Comparison of ENCODE assay signal across 8 cellular contexts in the genomic region with DNA sequence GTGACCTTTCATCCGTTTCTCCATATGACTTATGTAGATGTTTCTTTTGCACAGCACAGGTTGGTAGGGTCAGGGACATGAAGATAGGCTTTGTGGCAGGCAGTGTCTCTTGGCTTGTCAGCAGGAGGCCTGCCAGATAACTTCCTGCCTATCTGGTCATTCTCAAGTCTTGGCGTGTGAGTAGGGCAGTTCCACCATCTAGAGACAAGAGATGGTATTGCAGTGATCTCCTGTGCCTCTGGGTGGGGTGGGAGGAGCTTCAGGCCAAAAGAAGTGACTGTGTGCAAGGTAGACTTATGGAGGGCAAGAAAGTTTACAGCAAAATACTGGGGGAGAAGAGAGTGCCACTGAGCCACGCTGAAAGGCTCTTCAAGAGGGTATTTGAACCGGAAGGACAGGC. TPM values are rescaled to one million over a fixed set of nuclear protein-coding genes. Genes with fewer than 3 reads are reported as not detected.
DNase-seq lines count a peak whose midpoint lies in the region; ATAC-seq and TF ChIP-seq lines count a peak whose summit lies in the region.

No MANE protein-coding gene starts in this region.

- no peaks in the 10 kb centered on the region for H3K79me2 ChIP-seq in GM23338 (replicated peaks; ENCODE audit: insufficient read depth)

- H3K27me3 Mint-ChIP-seq in GM23338 (ENCODE audit: insufficient read depth, low read depth, poor library complexity) = peaks cover 17% of the 10 kb centered on the region
- H3K27me3 Mint-ChIP-seq in activated naive CD4-positive, alpha-beta T cell treated with anti-CD3 and anti-CD28 coated beads, Interleukin-2, amount 50 U/mL, for 24 hours = no peaks in the 10 kb centered on the region

- H3K9me2 ChIP-seq in GM23338 (ENCODE audit: insufficient read depth) = no peaks in the 10 kb centered on the region

- H3K4me3 Mint-ChIP-seq in GM23338 = no peak overlapping the region
- peak overlapping the region; percentile 0 for H3K4me3 Mint-ChIP-seq in activated naive CD4-positive, alpha-beta T cell treated with anti-CD3 and anti-CD28 coated beads, Interleukin-2, amount 50 U/mL, for 24 hours

- TF ChIP-seq CTCF in GM23338 (conservative IDR thresholded peaks at IDR 0.05; ENCODE audit: low read depth in 2 of 2) (peak; percentile 78 to 96), psoas muscle (IDR thresholded peaks at IDR 0.05) (peak; percentile 79)

- peaks cover 23% of the 10 kb centered on the region for H3K4me1 Mint-ChIP-seq in GM23338
- peaks cover 94% of the 10 kb centered on the region for H3K4me1 Mint-ChIP-seq in activated naive CD4-positive, alpha-beta T cell treated with anti-CD3 and anti-CD28 coated beads, Interleukin-2, amount 50 U/mL, for 24 hours

- H3K27me3 ChIP-seq in GM23338 (ENCODE audit: insufficient read depth) (no peaks in the 10 kb centered on the region), psoas muscle (ENCODE audit: insufficient read depth in 3 of 3, low read length in 2 of 3) (no peaks in the 10 kb centered on the region)

- H3K4me1 ChIP-seq in GM23338 (ENCODE audit: insufficient read depth) (no peaks in the 10 kb centered on the region; the same call in 1 of the 2 replicates), psoas muscle (peaks cover 48% of the 10 kb centered on the region)

- intact Hi-C loops in Right ventricle myocardium superior (cut with DNase I) (loop anchor here (10.0 kb wide), 1 partner anchor 297 kb away; a partner anchor contains a TSS), psoas muscle (cut with DNase I) (no loop called here)

- H3K27ac ChIP-seq in GM23338 (ENCODE audit: low read depth) (no peak overlapping the region), psoas muscle (peak overlapping the region; percentile 46)

- no peaks in the 10 kb centered on the region for H3K9me3 Mint-ChIP-seq in GM23338
- H3K9me3 Mint-ChIP-seq in activated naive CD4-positive, alpha-beta T cell treated with anti-CD3 and anti-CD28 coated beads, Interleukin-2, amount 50 U/mL, for 24 hours = no peaks in the 10 kb centered on the region

- H3K4me3 ChIP-seq in GM23338 (no peak overlapping the region), psoas muscle (no peak overlapping the region)

- WGBS in psoas muscle, 3 donors = 29 to 31% (median 29%) methylated on average over 4 of the region's 4 CpGs

- DNase-seq in GM04504 (ENCODE audit: low read depth) (peak; percentile 79), GM23338 (ENCODE audit: low spot score) (peak; percentile 93), Kasumi-1 (lab: John Stamatoyannopoulos, UW) (peak; percentile 94 to 95), Right ventricle myocardium superior (peak; percentile 59), psoas muscle (peak; percentile 47 to 59), GOT3 (lab: John Stamatoyannopoulos, UW) (no peak)

- ATAC-seq in GM23338 (peak; percentile 91), SK-N-SH treated with all-trans-retinoic acid at 6 μM for 48 hours (peak; percentile 97), Right ventricle myocardium superior (ENCODE audit: poor library complexity) (peak; percentile 85), psoas muscle (peak; percentile 83 to 89 (median 86))

- peak overlapping the region; percentile 14 for H3K27ac Mint-ChIP-seq in GM23338
- peak overlapping the region; percentile 20 for H3K27ac Mint-ChIP-seq in activated naive CD4-positive, alpha-beta T cell treated with anti-CD3 and anti-CD28 coated beads, Interleukin-2, amount 50 U/mL, for 24 hours

- peaks cover 7% of the 10 kb centered on the region; the same call in 2 of the 3 replicates for H3K36me3 Mint-ChIP-seq in GM23338 (ENCODE audit: low read depth)
- H3K36me3 Mint-ChIP-seq in activated naive CD4-positive, alpha-beta T cell treated with anti-CD3 and anti-CD28 coated beads, Interleukin-2, amount 50 U/mL, for 24 hours = peaks cover 12% of the 10 kb centered on the region

- no peaks in the 10 kb centered on the region for H3F3A ChIP-seq in GM23338 (replicated peaks; ENCODE audit: low read depth)

- H3K4me2 ChIP-seq in GM23338 = no peak overlapping the region

- no peak overlapping the region for H2AFZ ChIP-seq in GM23338

- no peaks in the 10 kb centered on the region for H4K20me1 ChIP-seq in GM23338 (replicated peaks; ENCODE audit: insufficient read depth)

- H3K36me3 ChIP-seq in GM23338 (ENCODE audit: insufficient read depth) (no peaks in the 10 kb centered on the region), psoas muscle (ENCODE audit: insufficient read depth in 1 of 2, low read depth in 1 of 2) (peaks cover 0 to 53% of the 10 kb centered on the region in 2 donors)

- H3K9me3 ChIP-seq in psoas muscle = no peaks in the 10 kb centered on the region

TF ChIP-seq in GM23338, 12 proteins besides CTCF, POLR2A, EP300 and RAD21 (continues in another document):
- TF ChIP-seq CREB1 (CRISPR knock-in tag; IDR thresholded peaks at IDR 0.05; ENCODE audit: low read depth) = no peak
- no peak for TF ChIP-seq ZNF331 (CRISPR knock-in tag; IDR thresholded peaks at IDR 0.05; ENCODE audit: low read depth)
- TF ChIP-seq ZNF114 (CRISPR knock-in tag; IDR thresholded peaks at IDR 0.05) = no peak
- no peak for TF ChIP-seq NANOG (IDR thresholded peaks at IDR 0.05; ENCODE audit: borderline replicate concordance)
- TF ChIP-seq, protein P1, sequence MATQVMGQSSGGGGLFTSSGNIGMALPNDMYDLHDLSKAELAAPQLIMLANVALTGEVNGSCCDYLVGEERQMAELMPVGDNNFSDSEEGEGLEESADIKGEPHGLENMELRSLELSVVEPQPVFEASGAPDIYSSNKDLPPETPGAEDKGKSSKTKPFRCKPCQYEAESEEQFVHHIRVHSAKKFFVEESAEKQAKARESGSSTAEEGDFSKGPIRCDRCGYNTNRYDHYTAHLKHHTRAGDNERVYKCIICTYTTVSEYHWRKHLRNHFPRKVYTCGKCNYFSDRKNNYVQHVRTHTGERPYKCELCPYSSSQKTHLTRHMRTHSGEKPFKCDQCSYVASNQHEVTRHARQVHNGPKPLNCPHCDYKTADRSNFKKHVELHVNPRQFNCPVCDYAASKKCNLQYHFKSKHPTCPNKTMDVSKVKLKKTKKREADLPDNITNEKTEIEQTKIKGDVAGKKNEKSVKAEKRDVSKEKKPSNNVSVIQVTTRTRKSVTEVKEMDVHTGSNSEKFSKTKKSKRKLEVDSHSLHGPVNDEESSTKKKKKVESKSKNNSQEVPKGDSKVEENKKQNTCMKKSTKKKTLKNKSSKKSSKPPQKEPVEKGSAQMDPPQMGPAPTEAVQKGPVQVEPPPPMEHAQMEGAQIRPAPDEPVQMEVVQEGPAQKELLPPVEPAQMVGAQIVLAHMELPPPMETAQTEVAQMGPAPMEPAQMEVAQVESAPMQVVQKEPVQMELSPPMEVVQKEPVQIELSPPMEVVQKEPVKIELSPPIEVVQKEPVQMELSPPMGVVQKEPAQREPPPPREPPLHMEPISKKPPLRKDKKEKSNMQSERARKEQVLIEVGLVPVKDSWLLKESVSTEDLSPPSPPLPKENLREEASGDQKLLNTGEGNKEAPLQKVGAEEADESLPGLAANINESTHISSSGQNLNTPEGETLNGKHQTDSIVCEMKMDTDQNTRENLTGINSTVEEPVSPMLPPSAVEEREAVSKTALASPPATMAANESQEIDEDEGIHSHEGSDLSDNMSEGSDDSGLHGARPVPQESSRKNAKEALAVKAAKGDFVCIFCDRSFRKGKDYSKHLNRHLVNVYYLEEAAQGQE (IDR thresholded peaks at IDR 0.05; ENCODE audit: unreplicated experiment) = no peak

TF ChIP-seq in SK-N-SH treated with all-trans-retinoic acid at 6 μM for 48 hours, 23 proteins besides CTCF, POLR2A, EP300 and RAD21:
- peak; percentile 58; the same call in 1 of the 2 replicates for TF ChIP-seq TCF4 (CRISPR knock-in tag; IDR thresholded peaks at IDR 0.05; ENCODE audit: borderline replicate concordance)
- TF ChIP-seq, protein P2, sequence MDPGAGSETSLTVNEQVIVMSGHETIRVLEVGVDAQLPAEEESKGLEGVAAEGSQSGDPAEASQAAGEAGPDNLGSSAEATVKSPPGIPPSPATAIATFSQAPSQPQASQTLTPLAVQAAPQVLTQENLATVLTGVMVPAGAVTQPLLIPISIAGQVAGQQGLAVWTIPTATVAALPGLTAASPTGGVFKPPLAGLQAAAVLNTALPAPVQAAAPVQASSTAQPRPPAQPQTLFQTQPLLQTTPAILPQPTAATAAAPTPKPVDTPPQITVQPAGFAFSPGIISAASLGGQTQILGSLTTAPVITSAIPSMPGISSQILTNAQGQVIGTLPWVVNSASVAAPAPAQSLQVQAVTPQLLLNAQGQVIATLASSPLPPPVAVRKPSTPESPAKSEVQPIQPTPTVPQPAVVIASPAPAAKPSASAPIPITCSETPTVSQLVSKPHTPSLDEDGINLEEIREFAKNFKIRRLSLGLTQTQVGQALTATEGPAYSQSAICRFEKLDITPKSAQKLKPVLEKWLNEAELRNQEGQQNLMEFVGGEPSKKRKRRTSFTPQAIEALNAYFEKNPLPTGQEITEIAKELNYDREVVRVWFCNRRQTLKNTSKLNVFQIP (CRISPR knock-in tag; IDR thresholded peaks at IDR 0.05; ENCODE audit: borderline replicate concordance, low read depth) = no peak
TF ChIP-seq in SK-N-SH treated with all-trans-retinoic acid at 6 μM for 48 hours: peak in this region for 1.

RNA-seq across cellular contexts. Expression of a gene that starts 11.0 kb away (rescaled TPM):
- total RNA-seq in GM23338 (2014; rRNA removed; shearing (Covaris generic)) = 10.5 and 13.3 TPM in 2 replicates
- polyA plus RNA-seq in GM23338 (2016; fragmentation: Nextera tagmentation; extraction: Ambion mirVana) (9.7 and 10.0 TPM in 2 replicates), psoas muscle (10 to 100 TPM; 60.9 to 71.5 (median 66.2) TPM)
- total RNA-seq in Right ventricle myocardium superior (34.7 TPM), psoas muscle (10 to 100 TPM; 16.8 to 29.6 (median 21.9) TPM)

RNA-seq across cellular contexts. Expression of a gene that starts 24.8 kb away (rescaled TPM):
- 5.1 and 5.2 TPM in 2 replicates for total RNA-seq in GM23338 (2014; rRNA removed; shearing (Covaris generic))
- polyA plus RNA-seq in GM23338 (2016; fragmentation: Nextera tagmentation; extraction: Ambion mirVana) = 2.1 and 3.1 TPM in 2 replicates
- total RNA-seq in Right ventricle myocardium superior = 0.08 TPM
- under 1 TPM; 0.15 to 0.58 (median 0.42) TPM for total RNA-seq in psoas muscle
- polyA plus RNA-seq in psoas muscle = under 1 TPM; 0.09 to 0.13 (median 0.11) TPM
